ENCODE assay signal across 8 cellular contexts in genomic region chrX:136880452-136881013, GRCh38. TPM values are rescaled to one million over a fixed set of nuclear protein-coding genes. Genes with fewer than 3 reads are reported as not detected.
DNase-seq lines count a peak whose midpoint lies in the region; ATAC-seq and TF ChIP-seq lines count a peak whose summit lies in the region.

RBMX (minus strand) TSS chrX:136880725; CDS start chrX:136879427, 1,298 bp downstream.

- H3K9me2 ChIP-seq in DOHH2 (replicated peaks; ENCODE audit: control insufficient read depth, low read length) (no peaks in the 10 kb centered on the region), GM23338 (ENCODE audit: insufficient read depth) (no peaks in the 10 kb centered on the region)

- TF ChIP-seq CTCF in DOHH2 (IDR thresholded peaks at IDR 0.05; ENCODE audit: low read depth, low read length, poor library complexity, severe bottlenecking) (no peak), GM23338 (conservative IDR thresholded peaks at IDR 0.05; ENCODE audit: low read depth in 2 of 2) (no peak), fibroblast of mammary gland (conservative IDR thresholded peaks at IDR 0.05; ENCODE audit: control insufficient read depth, insufficient read depth, low read depth, low read length) (no peak), natural killer cell (IDR thresholded peaks at IDR 0.05) (no peak)

- H3F3A ChIP-seq in DOHH2 (ENCODE audit: control insufficient read depth, insufficient read depth): peaks cover under 1% of the 10 kb centered on the region; the same call in 1 of the 2 replicates
- 0 out of 2 replicates have a peak, but pooled peaks cover 2% of the 10 kb centered on the region for H3F3A ChIP-seq in GM23338 (replicated peaks; ENCODE audit: low read depth)

- H3K27ac ChIP-seq in DOHH2 (ENCODE audit: low read depth, low read length) (peak within 1 kb of the TSS; percentile 87), GM23338 (ENCODE audit: low read depth) (peak within 1 kb of the TSS; percentile 96)

- intact Hi-C loops in natural killer cell (cut with micrococcal nuclease): no loop called here

- H4K20me1 ChIP-seq in DOHH2 (ENCODE audit: control insufficient read depth, insufficient read depth, low read depth, low read length) (0 out of 2 replicates have a peak, but pooled peaks cover 3% of the 10 kb centered on the region), GM23338 (replicated peaks; ENCODE audit: insufficient read depth) (peaks cover 16% of the 10 kb centered on the region)

- H3K36me3 ChIP-seq in DOHH2 (ENCODE audit: control insufficient read depth, low read length) (peaks cover 49% of the 10 kb centered on the region), GM23338 (ENCODE audit: insufficient read depth) (peaks cover 27% of the 10 kb centered on the region)

- H2AFZ ChIP-seq in GM23338: no peak within 1 kb of the TSS

- H3K4me3 ChIP-seq in DOHH2 (ENCODE audit: low read length) (peak within 1 kb of the TSS; percentile 94), GM23338 (peak within 1 kb of the TSS; percentile 91), fibroblast of mammary gland (ENCODE audit: control insufficient read depth, low read depth, low read length) (peak within 1 kb of the TSS; percentile 87)

- DNase-seq in GM23338 (ENCODE audit: low spot score) (peak; percentile 92), LHCN-M2 (ENCODE audit: low read depth) (peak; percentile 92), RPMI8226 (peak; percentile 94), fibroblast of mammary gland (ENCODE audit: low read depth) (peak; percentile 94), natural killer cell (peak; percentile 82)
- peak; percentile 74 to 75 for DNase-seq in activated T-helper 1 cell treated with anti-CD3 and anti-CD28 coated beads, Interleukin-2, amount 50 U/mL, for 16 hours (ENCODE audit: low read depth in 1 of 2, low spot score in 1 of 2)
- DNase-seq in stimulated activated naive CD4-positive, alpha-beta T cell treated with Interleukin-2 at 50 U/mL for 16 hours (lab: John Stamatoyannopoulos, UW): peak; percentile 85

- H3K9me3 Mint-ChIP-seq in GM23338 (peaks cover 9% of the 10 kb centered on the region), natural killer cell (no peaks in the 10 kb centered on the region)

- H3K27me3 Mint-ChIP-seq in GM23338 (ENCODE audit: insufficient read depth, low read depth, poor library complexity) (peaks cover 20% of the 10 kb centered on the region), natural killer cell (ENCODE audit: low read depth in 2 of 2) (no peaks in the 10 kb centered on the region)

- H3K36me3 Mint-ChIP-seq in GM23338 (ENCODE audit: low read depth) (peaks cover 50% of the 10 kb centered on the region), natural killer cell (no peaks in the 10 kb centered on the region)

- H3K4me1 ChIP-seq in DOHH2 (ENCODE audit: control insufficient read depth, low read length) (peaks cover 13% of the 10 kb centered on the region), GM23338 (ENCODE audit: insufficient read depth) (no peaks in the 10 kb centered on the region)

- H3K4me2 ChIP-seq in DOHH2 (ENCODE audit: low read length) (peak within 1 kb of the TSS; percentile 80), GM23338 (peak within 1 kb of the TSS; percentile 86)

- peaks cover 18% of the 10 kb centered on the region; the same call in 2 of the 3 replicates for H3K4me1 Mint-ChIP-seq in GM23338
- H3K4me1 Mint-ChIP-seq in natural killer cell: peaks cover 7 to 8% of the 10 kb centered on the region in 2 donors

- H3K27me3 ChIP-seq in DOHH2 (ENCODE audit: control insufficient read depth, low read length): no peaks in the 10 kb centered on the region
- no peaks in the 10 kb centered on the region for H3K27me3 ChIP-seq in GM23338 (ENCODE audit: insufficient read depth)

- H3K27ac Mint-ChIP-seq in GM23338 (peak within 1 kb of the TSS; percentile 100), natural killer cell (peak within 1 kb of the TSS; percentile 96 to 97)

- ATAC-seq in GM23338 (peak; percentile 88), natural killer cell (peak; percentile 81 to 91 (median 88))

- H3K79me2 ChIP-seq in DOHH2 (ENCODE audit: control insufficient read depth, low read length): peaks cover 52% of the 10 kb centered on the region
- H3K79me2 ChIP-seq in GM23338 (replicated peaks; ENCODE audit: insufficient read depth): peaks cover 49% of the 10 kb centered on the region

- peak within 1 kb of the TSS; percentile 98 for H3K4me3 Mint-ChIP-seq in GM23338
- H3K4me3 Mint-ChIP-seq in natural killer cell: peak within 1 kb of the TSS; percentile 97

- H3K9me3 ChIP-seq in DOHH2 (ENCODE audit: control insufficient read depth, insufficient read depth, low read length): no peaks in the 10 kb centered on the region

TF ChIP-seq in GM23338, 12 proteins besides CTCF, POLR2A, EP300 and RAD21:
- TF ChIP-seq JUNB (IDR thresholded peaks at IDR 0.05; ENCODE audit: unreplicated experiment) (peak; percentile 9), NANOG (IDR thresholded peaks at IDR 0.05; ENCODE audit: borderline replicate concordance) (no peak), POLR2AphosphoS5 (IDR thresholded peaks at IDR 0.05; ENCODE audit: low read depth) (peak; percentile 98), CREB1 (CRISPR knock-in tag; IDR thresholded peaks at IDR 0.05; ENCODE audit: low read depth) (peak; percentile 44)
TF ChIP-seq in GM23338: peak in this region for 3.

RNA-seq across cellular contexts. Expression of gene RBMX, which starts in this region (rescaled TPM):
- 601 and 620 TPM in 2 replicates for total RNA-seq in GM23338 (2014; rRNA removed; shearing (Covaris generic))
- polyA plus RNA-seq in GM23338 (2016; fragmentation: Nextera tagmentation; extraction: Ambion mirVana): 307 and 337 TPM in 2 replicates
- total RNA-seq in LHCN-M2 (2014; rRNA removed) (383 and 536 TPM in 2 replicates), natural killer cell (100 to 1,000 TPM; 171 to 208 (median 174) TPM)
- polyA plus RNA-seq in LHCN-M2 (2012): 121 TPM

Comparison
In these comparisons a context has a peak if more than half of its experiments do, and no peak if none do; other contexts are left out.
1. Peak in every context shown above with its lines: DNase-seq, ATAC-seq, H3K4me3 ChIP-seq and H3K27ac ChIP-seq.